9 cellular contexts compared by ENCODE assay signal in genomic region chr1:114558548-114558947, GRCh38. TPM values are rescaled to one million over a fixed set of nuclear protein-coding genes. Genes with fewer than 3 reads are reported as not detected.
DNase-seq lines count a peak whose midpoint lies in the region; ATAC-seq and TF ChIP-seq lines count a peak whose summit lies in the region.
"Had no signal": no experiment of that assay in that cellular context is flagged by ENCODE, and none has a peak within 500 bp of the region (broad histone marks: within the 10 kb centered on the region; RNA-seq: fewer than 3 reads in every experiment).

No MANE protein-coding gene starts in this region.

- no peak overlapping the region for H3K27ac Mint-ChIP-seq in activated CD4-positive, alpha-beta T cell treated with anti-CD3 and anti-CD28 coated beads for 36 hours
- H3K27ac Mint-ChIP-seq: naive thymus-derived CD4-positive, alpha-beta T cell had no signal

- intact Hi-C loops in right cardiac atrium (cut with DNase I) = no loop called here
- intact Hi-C loops in dorsolateral prefrontal cortex (cut with DNase I) = no loop called here
- intact Hi-C loops in thyroid gland (cut with DNase I) = no loop called here
- intact Hi-C loops in activated CD4-positive, alpha-beta T cell treated with anti-CD3 and anti-CD28 coated beads for 36 hours (cut with DNase I, micrococcal nuclease) = loop anchor here (1.0 to 5.0 kb wide), 3 partner anchors 211 to 581 kb away; partner anchors contain the start of gene OLFML3 (in 1 of the 2)

- ATAC-seq in right cardiac atrium (no peak), GM19397 (IDR thresholded peaks at IDR 0.05; ENCODE audit: unreplicated experiment) (no peak)
- no peak for ATAC-seq in activated CD4-positive, alpha-beta T cell treated with anti-CD3 and anti-CD28 coated beads for 36 hours

- H3K36me3 ChIP-seq in cardiac muscle cell = no peaks in the 10 kb centered on the region
- no peaks in the 10 kb centered on the region for H3K36me3 ChIP-seq in thyroid gland

- no peaks in the 10 kb centered on the region for H3K4me1 Mint-ChIP-seq in activated CD4-positive, alpha-beta T cell treated with anti-CD3 and anti-CD28 coated beads for 36 hours

- H3K9me3 ChIP-seq in cardiac muscle cell (ENCODE audit: low read depth) (no peaks in the 10 kb centered on the region), right cardiac atrium (ENCODE audit: control insufficient read depth, low read length) (no peaks in the 10 kb centered on the region), thyroid gland (no peaks in the 10 kb centered on the region)

- no peaks in the 10 kb centered on the region for H3K27me3 Mint-ChIP-seq in activated CD4-positive, alpha-beta T cell treated with anti-CD3 and anti-CD28 coated beads for 36 hours
- H3K27me3 Mint-ChIP-seq: naive thymus-derived CD4-positive, alpha-beta T cell had no signal

- POLR2A ChIA-PET in activated CD4-positive, alpha-beta T cell treated with anti-CD3 and anti-CD28 coated beads for 36 hours (lab: Charles Lee) = no interaction called here

- no peak for TF ChIP-seq POLR2A in thyroid gland (IDR thresholded peaks at IDR 0.05)

- H3K36me3 Mint-ChIP-seq in activated CD4-positive, alpha-beta T cell treated with anti-CD3 and anti-CD28 coated beads for 36 hours (ENCODE audit: low read depth) = peaks cover 5% of the 10 kb centered on the region

- WGBS in right cardiac atrium = 99% methylated on average over 1 of the region's 1 CpG
- 92 to 96% methylated on average over 1 of the region's 1 CpG for WGBS in thyroid gland, 2 donors

- H3K4me3 ChIP-seq in cardiac muscle cell (no peak overlapping the region), right cardiac atrium (ENCODE audit: low read length) (no peak overlapping the region), dorsolateral prefrontal cortex (no peak overlapping the region), thyroid gland (replicated peaks in 1 of 3) (no peak overlapping the region)

- H3K27ac ChIP-seq in cardiac muscle cell (no peak overlapping the region), right cardiac atrium (ENCODE audit: low read length) (no peak overlapping the region), dorsolateral prefrontal cortex (no peak overlapping the region), thyroid gland (no peak overlapping the region)

- TF ChIP-seq CTCF in cardiac muscle cell (IDR thresholded peaks at IDR 0.05; ENCODE audit: low read depth, low read length) = peak; percentile 42
- TF ChIP-seq CTCF in dorsolateral prefrontal cortex (IDR thresholded peaks at IDR 0.05 in 54 of 56, conservative IDR thresholded peaks at IDR 0.05 in 2 of 56; ENCODE audit: low read depth in 1 of 56, partially characterized antibody in 56 of 56) = peak in 43 of 56 donors; percentile 9 to 61 (median 33)
- peak in 4 of 6 experiments; percentile 28 to 63 (median 52) for TF ChIP-seq CTCF in thyroid gland (IDR thresholded peaks at IDR 0.05)

- CTCF ChIA-PET in activated CD4-positive, alpha-beta T cell treated with anti-CD3 and anti-CD28 coated beads for 36 hours (lab: Charles Lee) = no interaction called here

- H3K4me1 ChIP-seq in cardiac muscle cell (ENCODE audit: low read depth) = no peaks in the 10 kb centered on the region
- no peaks in the 10 kb centered on the region for H3K4me1 ChIP-seq in right cardiac atrium (ENCODE audit: control insufficient read depth, insufficient read depth, low read length)
- no peaks in the 10 kb centered on the region for H3K4me1 ChIP-seq in thyroid gland

- H3K4me3 Mint-ChIP-seq in activated CD4-positive, alpha-beta T cell treated with anti-CD3 and anti-CD28 coated beads for 36 hours = no peak overlapping the region
- H3K4me3 Mint-ChIP-seq: naive thymus-derived CD4-positive, alpha-beta T cell had no signal

- H3K27me3 ChIP-seq in cardiac muscle cell (no peaks in the 10 kb centered on the region), right cardiac atrium (ENCODE audit: control insufficient read depth, insufficient read depth) (no peaks in the 10 kb centered on the region), dorsolateral prefrontal cortex (no peaks in the 10 kb centered on the region), thyroid gland (no peaks in the 10 kb centered on the region)

- no peaks in the 10 kb centered on the region for H3K9me3 Mint-ChIP-seq in activated CD4-positive, alpha-beta T cell treated with anti-CD3 and anti-CD28 coated beads for 36 hours (ENCODE audit: low read depth)

- peak; percentile 10 to 29 for DNase-seq in cardiac muscle cell (ENCODE audit: low read depth in 1 of 2, low spot score in 1 of 2)
- DNase-seq in right cardiac atrium = no peak
- DNase-seq in MV-4-11 (lab: John Stamatoyannopoulos, UW) = peak; percentile 51
- DNase-seq in dorsolateral prefrontal cortex = no peak
- DNase-seq in thyroid gland = no peak
- DNase-seq in effector CD8-positive, alpha-beta T cell (lab: John Stamatoyannopoulos, UW) = no peak
- no peak for DNase-seq in activated CD4-positive, alpha-beta T cell treated with anti-CD3 and anti-CD28 coated beads for 36 hours

RNA-seq across cellular contexts. Expression of gene BCAS2, which starts 22.9 kb away (rescaled TPM):
- total RNA-seq in cardiac muscle cell (26.2 and 43.7 TPM in 2 replicates), right cardiac atrium (10 to 100 TPM; 33.0 to 36.0 (median 33.8) TPM), dorsolateral prefrontal cortex (10 to 100 TPM; 20.3 to 90.8 (median 49.2) TPM), thyroid gland (10 to 100 TPM; 30.8 to 52.5 (median 46.9) TPM)
- polyA plus RNA-seq in cardiac muscle cell (66.1 and 71.5 TPM in 2 replicates), right cardiac atrium (40.1 TPM)
- total RNA-seq in activated CD4-positive, alpha-beta T cell treated with anti-CD3 and anti-CD28 coated beads for 36 hours = 10 to 100 TPM; 54.1 to 54.8 TPM

RNA-seq across cellular contexts. Expression of gene TRIM33, which starts 47.5 kb away (rescaled TPM):
- total RNA-seq in cardiac muscle cell = 28.8 and 40.8 TPM in 2 replicates
- 32.2 and 44.3 TPM in 2 replicates for polyA plus RNA-seq in cardiac muscle cell
- 10 to 100 TPM; 17.8 to 23.2 (median 18.5) TPM for total RNA-seq in right cardiac atrium
- 5.2 TPM for polyA plus RNA-seq in right cardiac atrium
- 10 to 100 TPM; 39.0 to 71.8 (median 55.0) TPM for total RNA-seq in dorsolateral prefrontal cortex
- 100 to 1,000 TPM in 1 of 4 donors, 10 to 100 TPM in 3; 53.9 to 112 (median 58.0) TPM for total RNA-seq in thyroid gland
- 10 to 100 TPM; 32.5 to 41.6 TPM for total RNA-seq in activated CD4-positive, alpha-beta T cell treated with anti-CD3 and anti-CD28 coated beads for 36 hours

Comparison
In these comparisons a context has a peak if more than half of its experiments do, and no peak if none do; other contexts are left out.
1. DNase-seq: peak in cardiac muscle cell (2 of 2) and MV-4-11 (single experiment); none in right cardiac atrium (0 of 3), dorsolateral prefrontal cortex (0 of 10), thyroid gland (0 of 2), effector CD8-positive, alpha-beta T cell (single experiment) and activated CD4-positive, alpha-beta T cell treated with anti-CD3 and anti-CD28 coated beads for 36 hours (single experiment).
2. intact Hi-C loops: an anchor here in activated CD4-positive, alpha-beta T cell treated with anti-CD3 and anti-CD28 coated beads for 36 hours (1.0 to 5.0 kb wide); none called in right cardiac atrium, dorsolateral prefrontal cortex and thyroid gland.
3. Peak in every context shown above with its lines, with median percentiles within 50 percentile points of each other: CTCF ChIP-seq.